8 cellular contexts compared by ENCODE assay signal in genomic region chr20:46400253-46400652, GRCh38. TPM values are rescaled to one million over a fixed set of nuclear protein-coding genes. Genes with fewer than 3 reads are reported as not detected.
DNase-seq lines count a peak whose midpoint lies in the region; ATAC-seq and TF ChIP-seq lines count a peak whose summit lies in the region.

No MANE protein-coding gene starts in this region.

- TF ChIP-seq EP300 in neural cell (conservative IDR thresholded peaks at IDR 0.05; ENCODE audit: poor library complexity, severe bottlenecking), result no peak

- peaks cover 40% of the 10 kb centered on the region for H3K79me2 ChIP-seq in neural cell (replicated peaks; ENCODE audit: insufficient read depth, low read length)

- H3K9me3 ChIP-seq in BLaER1 treated with 17β-estradiol and CSF1 and Interleukin-3, amounts not matched to agents 10 nM and 100 nM (replicated peaks in 1 of 11), result no peaks in the 10 kb centered on the region
- H3K9me3 ChIP-seq in Peyer's patch, result no peaks in the 10 kb centered on the region
- H3K9me3 ChIP-seq in endocrine pancreas (ENCODE audit: control insufficient read depth, low read length), result no peaks in the 10 kb centered on the region
- H3K9me3 ChIP-seq in neural cell (ENCODE audit: low read length), result no peaks in the 10 kb centered on the region

- no peaks in the 10 kb centered on the region for H3K9me2 ChIP-seq in neural cell (ENCODE audit: insufficient read depth, low read length)

- no peak for TF ChIP-seq POLR2A in Peyer's patch (IDR thresholded peaks at IDR 0.05)

- no peak for TF ChIP-seq RAD21 in neural cell (conservative IDR thresholded peaks at IDR 0.05)

- H3K27me3 ChIP-seq in BLaER1 treated with 17β-estradiol and CSF1 and Interleukin-3, amounts not matched to agents 10 nM and 100 nM, result no peaks in the 10 kb centered on the region
- H3K27me3 ChIP-seq in Peyer's patch (no peaks in the 10 kb centered on the region), endocrine pancreas (ENCODE audit: control insufficient read depth, insufficient read depth, low read length) (no peaks in the 10 kb centered on the region), neural cell (ENCODE audit: insufficient read depth, low read depth, low read length) (no peaks in the 10 kb centered on the region)

- TF ChIP-seq CTCF in Peyer's patch (IDR thresholded peaks at IDR 0.05), result no peak
- TF ChIP-seq CTCF in neural cell (IDR thresholded peaks at IDR 0.05; ENCODE audit: poor library complexity, severe bottlenecking), result no peak

- H3F3A ChIP-seq in neural cell (ENCODE audit: insufficient read depth, low read length, poor library complexity, severe bottlenecking), result no peaks in the 10 kb centered on the region

- peak overlapping the region; percentile 72 to 94 (median 89) for H3K27ac ChIP-seq in BLaER1 treated with 17β-estradiol and CSF1 and Interleukin-3, amounts not matched to agents 10 nM and 100 nM
- H3K27ac ChIP-seq in Peyer's patch (peak overlapping the region; percentile 59 to 71 (median 66)), neural cell (ENCODE audit: low read length) (peak overlapping the region; percentile 37)

- H3K9ac ChIP-seq in BLaER1 treated with 17β-estradiol and CSF1 and Interleukin-3, amounts not matched to agents 10 nM and 100 nM, result peak overlapping the region; percentile 58 to 82 (median 78)
- H3K9ac ChIP-seq in endocrine pancreas (ENCODE audit: control insufficient read depth, insufficient read depth, low read length) (no peak overlapping the region), neural cell (ENCODE audit: low read length) (peak overlapping the region; percentile 1)

- H3K4me2 ChIP-seq in BLaER1 treated with 17β-estradiol and CSF1 and Interleukin-3, amounts not matched to agents 10 nM and 100 nM, result peak overlapping the region; percentile 72 to 97 (median 89)
- no peak overlapping the region for H3K4me2 ChIP-seq in neural cell (ENCODE audit: low read length)

- ATAC-seq in GM21723 (IDR thresholded peaks at IDR 0.05; ENCODE audit: unreplicated experiment), result no peak

- DNase-seq in Peyer's patch, result no peak
- DNase-seq in Ammon's horn (ENCODE audit: low spot score), result no peak
- no peak for DNase-seq in NCI-H510A treated with DMSO at 0.1 percent for 48 hours (lab: John Stamatoyannopoulos, UW)
- no peak for DNase-seq in NCI-H82 treated with DMSO at 0.1 percent for 48 hours (lab: John Stamatoyannopoulos, UW; ENCODE audit: unreplicated experiment)

- peak overlapping the region in 9 of 10 experiments; percentile 20 to 60 (median 41); a peak in 17 of 20 replicates for H3K4me3 ChIP-seq in BLaER1 treated with 17β-estradiol and CSF1 and Interleukin-3, amounts not matched to agents 10 nM and 100 nM
- H3K4me3 ChIP-seq in Peyer's patch, result no peak overlapping the region
- H3K4me3 ChIP-seq in endocrine pancreas (ENCODE audit: control insufficient read depth, insufficient read depth, low read length), result peak overlapping the region; percentile 34
- H3K4me3 ChIP-seq in neural cell (ENCODE audit: low read length), result peak overlapping the region; percentile 22

- H2AFZ ChIP-seq in neural cell (ENCODE audit: low read depth, low read length), result no peak overlapping the region

- peaks cover 22 to 61% (median 45%) of the 10 kb centered on the region in 11 experiments for H3K36me3 ChIP-seq in BLaER1 treated with 17β-estradiol and CSF1 and Interleukin-3, amounts not matched to agents 10 nM and 100 nM
- H3K36me3 ChIP-seq in Peyer's patch (peaks cover 0 to 6% (median 0%) of the 10 kb centered on the region in 3 donors), endocrine pancreas (ENCODE audit: control insufficient read depth, insufficient read depth, low read length) (no peaks in the 10 kb centered on the region), neural cell (ENCODE audit: insufficient read depth, low read length) (no peaks in the 10 kb centered on the region)

- H3K4me1 ChIP-seq in BLaER1 treated with 17β-estradiol and CSF1 and Interleukin-3, amounts not matched to agents 10 nM and 100 nM, result peaks cover 63 to 100% (median 98%) of the 10 kb centered on the region in 10 experiments
- peaks cover 0 to 66% (median 26%) of the 10 kb centered on the region in 4 donors for H3K4me1 ChIP-seq in Peyer's patch
- H3K4me1 ChIP-seq in endocrine pancreas (ENCODE audit: control insufficient read depth, insufficient read depth, low read length), result peaks cover 21% of the 10 kb centered on the region

- H4K20me1 ChIP-seq in BLaER1 treated with 17β-estradiol and CSF1 and Interleukin-3, amounts not matched to agents 10 nM and 100 nM, result peaks cover 0 to 67% (median 6%) of the 10 kb centered on the region in 11 experiments; a peak in 12 of 22 replicates
- no peaks in the 10 kb centered on the region for H4K20me1 ChIP-seq in neural cell (ENCODE audit: insufficient read depth)

TF ChIP-seq in neural cell, 6 proteins besides CTCF, POLR2A, EP300 and RAD21:
- TF ChIP-seq REST (IDR thresholded peaks at IDR 0.05; ENCODE audit: borderline replicate concordance), result no peak

RNA-seq across cellular contexts. Expression of gene ELMO2, which starts 6.2 kb away (rescaled TPM):
- total RNA-seq in Peyer's patch, result 10 to 100 TPM; 24.3 to 78.4 (median 26.4) TPM
- 72.0 and 79.9 TPM in 2 replicates for polyA plus RNA-seq in neural cell
- 107 and 122 TPM in 2 replicates for polyA minus RNA-seq in neural cell

Comparison
In these comparisons a context has a peak if more than half of its experiments do, and no peak if none do; other contexts are left out.
1. H3K27ac ChIP-seq: peak in every context shown above with its lines; median percentile 89 in BLaER1 treated with 17β-estradiol and CSF1 and Interleukin-3, amounts not matched to agents 10 nM and 100 nM; 66 in Peyer's patch; 37 in neural cell.
2. H3K4me3 ChIP-seq: peak in BLaER1 treated with 17β-estradiol and CSF1 and Interleukin-3, amounts not matched to agents 10 nM and 100 nM (9 of 10), endocrine pancreas (single experiment) and neural cell (single experiment); none in Peyer's patch (0 of 4).